ENCODE assay signal across 24 cellular contexts in the genomic region with DNA sequence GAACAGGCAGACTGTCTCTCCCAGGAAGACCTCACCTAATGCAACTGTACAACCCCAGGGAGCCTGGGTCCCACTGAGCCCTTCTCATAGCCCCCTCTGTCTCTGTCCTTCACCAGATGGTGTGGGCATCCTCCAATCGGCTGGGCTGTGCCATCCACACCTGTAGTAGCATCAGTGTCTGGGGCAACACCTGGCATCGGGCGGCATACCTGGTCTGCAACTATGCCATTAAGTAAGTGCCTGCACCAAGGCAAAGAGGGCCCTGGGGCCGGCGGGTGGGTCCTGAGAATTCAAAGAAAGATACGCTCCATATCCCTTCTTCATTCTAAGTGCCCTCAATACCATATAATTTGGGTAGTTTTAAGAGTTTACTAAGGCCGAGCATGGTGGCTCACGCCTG. TPM values are rescaled to one million over a fixed set of nuclear protein-coding genes. Genes with fewer than 3 reads are reported as not detected.
A peak's percentile ranks its signal among the peaks of the same experiment; 100 is the strongest.
DNase-seq lines count a peak whose midpoint lies in the region; FAIRE-seq and TF ChIP-seq lines count a peak whose summit lies in the region.
"Had no signal": no experiment of that assay in that cellular context is flagged by ENCODE, and none has a peak within 500 bp of the region (broad histone marks: within the 10 kb centered on the region; RNA-seq: fewer than 3 reads in every experiment).

No MANE protein-coding gene starts in this region.

- TF ChIP-seq EP300 in H1 (IDR thresholded peaks at IDR 0.05; ENCODE audit: borderline replicate concordance in 1 of 2, low read depth in 2 of 2, low read length in 2 of 2): no peak
- TF ChIP-seq EP300 in transverse colon (IDR thresholded peaks at IDR 0.05; ENCODE audit: low read depth): no peak

- no peak overlapping the region for H3K4me3 ChIP-seq in H1 (ENCODE audit: extremely low read depth in 1 of 4, insufficient read depth in 2 of 4, low read depth in 3 of 4, low read length in 4 of 4)
- no peak overlapping the region for H3K4me3 ChIP-seq in transverse colon
- H3K4me3 ChIP-seq in HAP-1: no peak overlapping the region
- H3K4me3 ChIP-seq: GM23338 had no signal

- no peaks in the 10 kb centered on the region for H3K36me3 Mint-ChIP-seq in neural crest cell (ENCODE audit: low read depth)
- H3K36me3 Mint-ChIP-seq: CD4-positive, alpha-beta memory T cell had no signal

- H3K4me1 Mint-ChIP-seq in neural crest cell: peaks cover 10% of the 10 kb centered on the region

- WGBS in H1 (ENCODE audit: extremely low coverage in 1 of 2, insufficient coverage in 1 of 2, insufficient read length in 1 of 2, insufficient replicate concordance in 2 of 2, low coverage in 1 of 2, low lambda C conversion rate in 2 of 2, missing lambda C conversion rate in 1 of 2), 2 experiments: 91% methylated on average over 8 of the region's 8 CpGs; no CpG with 5 or more reads in 1 of the 2 experiments
- WGBS in transverse colon (ENCODE audit: low coverage in 1 of 2), 2 donors: 63 to 93% methylated on average over 6 to 8 of the region's 8 CpGs

- H3K27me3 ChIP-seq in H1 (replicated peaks in 1 of 4; ENCODE audit: control insufficient read depth in 3 of 4, extremely low read depth in 1 of 4, insufficient read depth in 3 of 4, low read length in 3 of 4): no peaks in the 10 kb centered on the region
- no peaks in the 10 kb centered on the region for H3K27me3 ChIP-seq in transverse colon
- no peaks in the 10 kb centered on the region for H3K27me3 ChIP-seq in HAP-1 (ENCODE audit: low read depth)

- H3K4me3 Mint-ChIP-seq in neural crest cell: no peak overlapping the region
- H3K4me3 Mint-ChIP-seq: CD4-positive, alpha-beta memory T cell; GM23338 had no signal

- H4K5ac ChIP-seq in H1 (ENCODE audit: insufficient read length, low read depth, low read length): no peak overlapping the region

- no peaks in the 10 kb centered on the region for H3K4me1 ChIP-seq in H1 (replicated peaks in 1 of 4; ENCODE audit: control insufficient read depth in 3 of 4, insufficient read depth in 4 of 4, low read length in 3 of 4)
- peaks cover 0 to 5% (median 0%) of the 10 kb centered on the region in 4 donors for H3K4me1 ChIP-seq in transverse colon
- no peaks in the 10 kb centered on the region for H3K4me1 ChIP-seq in HAP-1

- FAIRE-seq in H1 (lab: Jason Lieb, UNC): no peak
- FAIRE-seq: GM12891, GM18507, H54 had no signal

- H3K23ac ChIP-seq in H1 (ENCODE audit: insufficient read length): no peak overlapping the region

- H2BK12ac ChIP-seq in H1 (ENCODE audit: low read depth, low read length): no peak overlapping the region

- TF ChIP-seq RAD21 in H1 (IDR thresholded peaks at IDR 0.05 in 1 of 2, conservative IDR thresholded peaks at IDR 0.05 in 1 of 2; ENCODE audit: low read depth in 2 of 2, low read length in 2 of 2): no peak

- H2BK15ac ChIP-seq in H1 (ENCODE audit: low read length): no peak overlapping the region

- H4K91ac ChIP-seq in H1 (replicated peaks; ENCODE audit: insufficient read length, low read length): no peak overlapping the region

- H3K27me3 Mint-ChIP-seq in neural crest cell (ENCODE audit: low read depth): no peaks in the 10 kb centered on the region

- TF ChIP-seq CTCF in H1 (IDR thresholded peaks at IDR 0.05; ENCODE audit: control extremely low read depth in 1 of 3, insufficient read depth in 1 of 3, low read depth in 1 of 3, low read length in 3 of 3): no peak
- TF ChIP-seq CTCF in neural crest cell (conservative IDR thresholded peaks at IDR 0.05): no peak
- no peak for TF ChIP-seq CTCF in transverse colon (IDR thresholded peaks at IDR 0.05)

- H3K18ac ChIP-seq in H1 (ENCODE audit: extremely low read depth, low read length): no peak overlapping the region

- CTCF ChIA-PET in H1 (lab: Charles Lee; ENCODE audit: partially characterized antibody): interaction anchor here (0.7 to 1.7 kb wide), 6 partner anchors 13 to 131 kb away, joined by 3 to 5 read pairs (median 4); partner anchors contain the start of gene FITM2

- H3K56ac ChIP-seq in H1 (replicated peaks; ENCODE audit: insufficient read length, low read depth, low read length): no peak overlapping the region

- H3K9me3 ChIP-seq in H1 (ENCODE audit: insufficient read depth in 2 of 2, low read depth in 1 of 2, low read length in 1 of 2): no peaks in the 10 kb centered on the region
- H3K9me3 ChIP-seq in transverse colon: no peaks in the 10 kb centered on the region
- H3K9me3 ChIP-seq in HAP-1: no peaks in the 10 kb centered on the region

- H3K14ac ChIP-seq in H1 (ENCODE audit: insufficient read length): no peak overlapping the region

- no peak overlapping the region for H2BK120ac ChIP-seq in H1 (replicated peaks; ENCODE audit: low read depth, low read length)

- no peak overlapping the region for H2AFZ ChIP-seq in H1 (ENCODE audit: low read length)
- H2AFZ ChIP-seq: GM23338 had no signal

- no peak overlapping the region for H3K9ac ChIP-seq in H1 (replicated peaks in 1 of 4; ENCODE audit: extremely low read depth in 1 of 4, low read depth in 3 of 4, low read length in 3 of 4)

- peak overlapping the region; percentile 50 for H3K27ac Mint-ChIP-seq in neural crest cell (ENCODE audit: unreplicated experiment)
- H3K27ac Mint-ChIP-seq: CD4-positive, alpha-beta memory T cell; GM23338 had no signal

- POLR2A ChIA-PET in H1 (lab: Charles Lee; ENCODE audit: partially characterized antibody): no interaction called here

- no peak overlapping the region for H2BK20ac ChIP-seq in H1 (ENCODE audit: low read length)

- H3K79me2 ChIP-seq in H1 (ENCODE audit: control insufficient read depth in 1 of 2, insufficient read depth in 2 of 2, low read length in 2 of 2): no peaks in the 10 kb centered on the region

- H4K20me1 ChIP-seq in H1 (replicated peaks in 1 of 2; ENCODE audit: control insufficient read depth in 1 of 2, insufficient read depth in 2 of 2, low read length in 2 of 2): no peaks in the 10 kb centered on the region

- no peaks in the 10 kb centered on the region for H3K9me3 Mint-ChIP-seq in neural crest cell
- H3K9me3 Mint-ChIP-seq: CD4-positive, alpha-beta memory T cell; GM23338 had no signal

- H4K8ac ChIP-seq in H1 (ENCODE audit: extremely low read depth, insufficient read depth, low read length): peak overlapping the region; percentile 89

- no peaks in the 10 kb centered on the region for H3K79me1 ChIP-seq in H1 (ENCODE audit: low read depth, low read length)

- no peak overlapping the region for H3K4me2 ChIP-seq in H1 (ENCODE audit: insufficient read depth in 1 of 2, low read depth in 2 of 2, low read length in 2 of 2)
- H3K4me2 ChIP-seq: GM23338 had no signal

- no peaks in the 10 kb centered on the region for H3K36me3 ChIP-seq in H1 (ENCODE audit: control insufficient read depth in 2 of 4, insufficient read depth in 4 of 4, low read length in 3 of 4)
- H3K36me3 ChIP-seq in transverse colon: no peaks in the 10 kb centered on the region
- no peaks in the 10 kb centered on the region for H3K36me3 ChIP-seq in HAP-1 (replicated peaks)

- in situ Hi-C loops in transverse colon (cut with MboI; ENCODE audit: low pct_ligation_motif_present in 1 of 4, low pct_unique_long_range_greater_than_20kb in 1 of 4, low sequenced_read_pairs in 3 of 4): no loop called here
- in situ Hi-C loops in HAP-1 (cut with MboI; ENCODE audit: low sequenced_read_pairs): no loop called here

- H3K23me2 ChIP-seq in H1 (ENCODE audit: low read depth, low read length): no peaks in the 10 kb centered on the region

- no peak overlapping the region for H3K27ac ChIP-seq in H1 (ENCODE audit: low read depth, low read length)
- peak overlapping the region; percentile 16 to 44 (median 27) for H3K27ac ChIP-seq in transverse colon

- intact Hi-C loops in transverse colon (cut with DNase I; ENCODE audit: low total_unique reads): no loop called here
- intact Hi-C loops in head of caudate nucleus (cut with DNase I): no loop called here

- peak; percentile 45 for DNase-seq in NCI-H69 (lab: John Stamatoyannopoulos, UW)
- DNase-seq in H1 (ENCODE audit: low read depth in 1 of 2, low spot score in 2 of 2): no peak
- DNase-seq in neural crest cell (ENCODE audit: low read depth, low spot score): no peak
- DNase-seq in transverse colon: no peak
- DNase-seq in RPMI8226: no peak
- no peak for DNase-seq in HAP-1 (ENCODE audit: low spot score in 2 of 2)
- DNase-seq in head of caudate nucleus: no peak
- DNase-seq in activated CD8-positive, alpha-beta memory T cell treated with anti-CD3 and anti-CD28 coated beads, Interleukin-2, amount 50 U/mL, for 48 hours: no peak
- DNase-seq: C1 segment of cervical spinal cord; Calu3; CD4-positive, alpha-beta memory T cell; COR-L47; DMS53; DMS79 treated with DMSO at 0.1 percent for 48 hours; GF-D8 had no signal

- TF ChIP-seq POLR2A in H1 (IDR thresholded peaks at IDR 0.05; ENCODE audit: control extremely low read depth in 1 of 2, low read depth in 2 of 2, low read length in 2 of 2) (no peak), transverse colon (IDR thresholded peaks at IDR 0.05) (no peak)

- no peak overlapping the region for H2AK5ac ChIP-seq in H1 (ENCODE audit: low read depth, low read length)

- no peak overlapping the region for H3K4ac ChIP-seq in H1 (replicated peaks; ENCODE audit: insufficient read length, low read depth, low read length)

- no peak overlapping the region for H2BK5ac ChIP-seq in H1 (ENCODE audit: low read depth, low read length)

RNA-seq across cellular contexts. Expression of gene R3HDML, which starts 8.3 kb away (rescaled TPM):
- not detected in 2 replicates for total RNA-seq in H1 (2021; fragmentation: NEBNext Ultra II Directional; extraction: Animal tissue kit (Norgen Biotek cat#: 25700))
- polyA plus RNA-seq in H1 (2011; rRNA removed): 0.06 TPM in 1 of 2 replicates, not detected in the other
- polyA plus RNA-seq in H1 (2011; cell fraction: cytosol; rRNA removed): not detected
- 0.16 TPM for polyA plus RNA-seq in H1 (2011; cell fraction: nucleus; rRNA removed)
- polyA plus RNA-seq in H1 (2012, experiment 1 of 2): not detected in 4 replicates
- not detected for polyA plus RNA-seq in H1 (2012, experiment 2 of 2)
- 0.06 TPM for polyA plus RNA-seq in H1 (2013, experiment 1 of 2)
- 0.04 TPM for polyA plus RNA-seq in H1 (2013, experiment 2 of 2)
- 0.13 TPM in 1 of 2 replicates, not detected in the other for polyA minus RNA-seq in H1 (2011; rRNA and poly(A)+ RNA removed)
- polyA minus RNA-seq in H1 (2011; cell fraction: cytosol; rRNA and poly(A)+ RNA removed): not detected
- not detected for polyA minus RNA-seq in H1 (2011; cell fraction: nucleus; rRNA and poly(A)+ RNA removed)
- not detected in 2 replicates for total RNA-seq in neural crest cell
- total RNA-seq in transverse colon: not detected
- total RNA-seq: A172; A673; Calu3; CD4-positive, alpha-beta memory T cell; Daoy; G401; GM23338 had no signal
- polyA plus RNA-seq: BJ; CD4-positive, alpha-beta memory T cell; GM23338 had no signal

RNA-seq across cellular contexts. Expression of gene HNF4A, which starts 10.4 kb away (rescaled TPM):
- total RNA-seq in H1 (2021; fragmentation: NEBNext Ultra II Directional; extraction: Animal tissue kit (Norgen Biotek cat#: 25700)): not detected in 2 replicates
- 0.03 TPM in 1 of 2 replicates, not detected in the other for polyA plus RNA-seq in H1 (2011; rRNA removed)
- polyA plus RNA-seq in H1 (2011; cell fraction: cytosol; rRNA removed): 0.04 TPM
- not detected for polyA plus RNA-seq in H1 (2011; cell fraction: nucleus; rRNA removed)
- polyA plus RNA-seq in H1 (2012, experiment 1 of 2): 0.10 to 0.11 TPM in 2 of 4 replicates, not detected in the others
- 0.03 TPM for polyA plus RNA-seq in H1 (2012, experiment 2 of 2)
- polyA plus RNA-seq in H1 (2013, experiment 1 of 2): not detected
- polyA plus RNA-seq in H1 (2013, experiment 2 of 2): 0.02 TPM
- polyA minus RNA-seq in H1 (2011; rRNA and poly(A)+ RNA removed): not detected in 2 replicates
- not detected for polyA minus RNA-seq in H1 (2011; cell fraction: cytosol; rRNA and poly(A)+ RNA removed)
- not detected for polyA minus RNA-seq in H1 (2011; cell fraction: nucleus; rRNA and poly(A)+ RNA removed)
- total RNA-seq in neural crest cell (not detected in 2 replicates), transverse colon (100 to 1,000 TPM; 173 to 471 (median 252) TPM)
- total RNA-seq: A172; A673; CD4-positive, alpha-beta memory T cell; Daoy; GM23338 had no signal
- polyA plus RNA-seq: CD4-positive, alpha-beta memory T cell; GM23338 had no signal

RNA-seq across cellular contexts. Expression of gene FITM2, which starts 34.1 kb away (rescaled TPM):
- 2.0 and 2.1 TPM in 2 replicates for total RNA-seq in H1 (2021; fragmentation: NEBNext Ultra II Directional; extraction: Animal tissue kit (Norgen Biotek cat#: 25700))
- polyA plus RNA-seq in H1 (2011; rRNA removed): 1.1 and 1.2 TPM in 2 replicates
- 1.1 TPM for polyA plus RNA-seq in H1 (2011; cell fraction: cytosol; rRNA removed)
- polyA plus RNA-seq in H1 (2011; cell fraction: nucleus; rRNA removed): 1.9 TPM
- 1.3 to 1.7 TPM (median 1.6 TPM) in 4 replicates for polyA plus RNA-seq in H1 (2012, experiment 1 of 2)
- 1.5 TPM for polyA plus RNA-seq in H1 (2012, experiment 2 of 2)
- 2.0 TPM for polyA plus RNA-seq in H1 (2013, experiment 1 of 2)
- 2.5 TPM for polyA plus RNA-seq in H1 (2013, experiment 2 of 2)
- polyA minus RNA-seq in H1 (2011; rRNA and poly(A)+ RNA removed): 1.5 and 2.8 TPM in 2 replicates
- 1.1 TPM for polyA minus RNA-seq in H1 (2011; cell fraction: cytosol; rRNA and poly(A)+ RNA removed)
- 1.2 TPM for polyA minus RNA-seq in H1 (2011; cell fraction: nucleus; rRNA and poly(A)+ RNA removed)
- total RNA-seq in neural crest cell (6.2 and 6.4 TPM in 2 replicates), transverse colon (10 to 100 TPM in 2 of 4 donors, 1 to 10 TPM in 2; 4.1 to 12.4 (median 9.7) TPM)

Comparison
In these comparisons a context has a peak if more than half of its experiments do, and no peak if none do; other contexts are left out.
1. RNA of gene HNF4A, which starts 10.4 kb away (total RNA-seq): 173 to 471 TPM in transverse colon; not detected in H1 and not detected in neural crest cell; every median in the first group is over 100 times any median in the second.